1 cellular context compared by ENCODE assay signal in genomic region chr1:248904437-248905216, GRCh38.
TF ChIP-seq lines count a peak whose summit lies in the region.

No MANE protein-coding gene starts in this region.

TF ChIP-seq in HepG2, 621 proteins besides CTCF, POLR2A, EP300 and RAD21:
- TF ChIP-seq ARID5B (CRISPR knock-in tag; IDR thresholded peaks at IDR 0.05), result no peak
- TF ChIP-seq ZNF672 (CRISPR knock-in tag; IDR thresholded peaks at IDR 0.05), result no peak
- TF ChIP-seq ARID4A (CRISPR knock-in tag; IDR thresholded peaks at IDR 0.05; ENCODE audit: borderline replicate concordance), result no peak
- TF ChIP-seq PHF21A (CRISPR knock-in tag; IDR thresholded peaks at IDR 0.05), result no peak
- no peak for TF ChIP-seq ZNF430 (CRISPR knock-in tag; IDR thresholded peaks at IDR 0.05)
- TF ChIP-seq ZNF235 (CRISPR knock-in tag; IDR thresholded peaks at IDR 0.05; ENCODE audit: borderline replicate concordance), result no peak
- no peak for TF ChIP-seq SMARCE1 (IDR thresholded peaks at IDR 0.05; ENCODE audit: borderline replicate concordance)
- no peak for TF ChIP-seq NPAS2 (CRISPR knock-in tag; IDR thresholded peaks at IDR 0.05; ENCODE audit: borderline replicate concordance)
- TF ChIP-seq ZZZ3 (CRISPR knock-in tag; IDR thresholded peaks at IDR 0.05; ENCODE audit: borderline replicate concordance), result no peak
- TF ChIP-seq ZNF674 (CRISPR knock-in tag; IDR thresholded peaks at IDR 0.05; ENCODE audit: low read depth), result no peak
- no peak for TF ChIP-seq ZNF691 (CRISPR knock-in tag; IDR thresholded peaks at IDR 0.05; ENCODE audit: borderline replicate concordance, low read depth)
- no peak for TF ChIP-seq ZNF484 (CRISPR knock-in tag; IDR thresholded peaks at IDR 0.05; ENCODE audit: borderline replicate concordance, low read depth)
- TF ChIP-seq HNF4A (CRISPR knock-in tag; IDR thresholded peaks at IDR 0.05), result no peak
- no peak for TF ChIP-seq ZNF136 (CRISPR knock-in tag; IDR thresholded peaks at IDR 0.05; ENCODE audit: low read depth)
- TF ChIP-seq BRD4 (CRISPR knock-in tag; IDR thresholded peaks at IDR 0.05), result no peak
- no peak for TF ChIP-seq ZNF251 (CRISPR knock-in tag; IDR thresholded peaks at IDR 0.05)
- TF ChIP-seq ISL2 (CRISPR knock-in tag; IDR thresholded peaks at IDR 0.05), result no peak
- no peak for TF ChIP-seq ADNP (CRISPR knock-in tag; IDR thresholded peaks at IDR 0.05)
